9 cellular contexts compared by ENCODE assay signal in genomic region chr10:97915346-97915745, GRCh38.
"Had no signal": no experiment of that assay in that cellular context is flagged by ENCODE, and none has a peak within 500 bp of the region (broad histone marks: within the 10 kb centered on the region; RNA-seq: fewer than 3 reads in every experiment).

No MANE protein-coding gene starts in this region.

- DNase-seq: cortex of kidney, esophagus squamous epithelium had no signal

- H3K4me3 ChIP-seq: adrenal gland, esophagus squamous epithelium, tibial artery had no signal

- H3K4me3 Mint-ChIP-seq: activated naive CD4-positive, alpha-beta T cell treated with anti-CD3 and anti-CD28 coated beads, Interleukin-2, amount 50 U/mL, for 24 hours; central memory CD8-positive, alpha-beta T cell; natural killer cell; stimulated activated memory B cell treated with anti-CD40 and anti-IgM and Interleukin-4, amounts not matched to agents 10 μg/mL and 1 μg/mL and 100 μg/mL, for 72 hours had no signal

- H3K27ac ChIP-seq: adrenal gland, left ventricle myocardium inferior had no signal

- H3K27ac Mint-ChIP-seq: activated naive CD4-positive, alpha-beta T cell treated with anti-CD3 and anti-CD28 coated beads, Interleukin-2, amount 50 U/mL, for 24 hours; natural killer cell; stimulated activated memory B cell treated with anti-CD40 and anti-IgM and Interleukin-4, amounts not matched to agents 10 μg/mL and 1 μg/mL and 100 μg/mL, for 72 hours had no signal

- H3K9me3 ChIP-seq: adrenal gland, esophagus squamous epithelium, left ventricle myocardium inferior, tibial artery had no signal

- H3K9me3 Mint-ChIP-seq: activated naive CD4-positive, alpha-beta T cell treated with anti-CD3 and anti-CD28 coated beads, Interleukin-2, amount 50 U/mL, for 24 hours; central memory CD8-positive, alpha-beta T cell; natural killer cell; stimulated activated memory B cell treated with anti-CD40 and anti-IgM and Interleukin-4, amounts not matched to agents 10 μg/mL and 1 μg/mL and 100 μg/mL, for 72 hours had no signal

- H3K36me3 Mint-ChIP-seq: activated naive CD4-positive, alpha-beta T cell treated with anti-CD3 and anti-CD28 coated beads, Interleukin-2, amount 50 U/mL, for 24 hours; natural killer cell; stimulated activated memory B cell treated with anti-CD40 and anti-IgM and Interleukin-4, amounts not matched to agents 10 μg/mL and 1 μg/mL and 100 μg/mL, for 72 hours had no signal

- H3K36me3 ChIP-seq: adrenal gland, esophagus squamous epithelium, left ventricle myocardium inferior, tibial artery had no signal

- H3K4me1 ChIP-seq: adrenal gland had no signal
